Comparison of ENCODE assay signal across 20 cellular contexts in the genomic region with DNA sequence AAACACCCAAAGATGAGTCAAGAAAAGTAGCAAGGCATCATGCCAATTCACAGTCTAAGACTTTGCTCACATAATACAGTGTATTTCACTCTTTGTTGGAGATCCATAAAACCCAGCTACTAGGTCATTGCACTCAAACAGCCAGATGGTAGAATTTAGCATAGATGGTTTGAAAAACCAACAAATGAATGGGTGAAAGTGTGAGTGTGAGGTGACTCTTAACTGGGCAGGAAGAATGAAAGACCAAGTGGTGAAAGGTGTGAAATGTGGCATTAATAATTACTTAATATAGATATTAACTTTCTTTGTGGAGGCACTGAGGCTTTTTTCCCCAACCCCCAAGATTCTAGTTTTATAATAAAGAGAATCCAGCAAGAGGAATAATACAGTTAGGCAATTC.
"Had no signal": no experiment of that assay in that cellular context is flagged by ENCODE, and none has a peak within 500 bp of the region (broad histone marks: within the 10 kb centered on the region; RNA-seq: fewer than 3 reads in every experiment).

No MANE protein-coding gene starts in this region.

- H3K9ac ChIP-seq: parathyroid adenoma had no signal

- DNase-seq: activated B cell treated with CpG ODN at 0.5 μM for 24 hours; activated CD4-positive, alpha-beta T cell treated with anti-CD3 and anti-CD28 coated beads for 48 hours; activated CD8-positive, alpha-beta memory T cell treated with anti-CD3 and anti-CD28 coated beads, Interleukin-2, amount 50 U/mL, for 4 hours; activated CD8-positive, alpha-beta T cell treated with anti-CD3 and anti-CD28 coated beads for 36 hours; activated gamma-delta T cell; activated T-cell treated with anti-CD3 and anti-CD28 coated beads, Interleukin-2, amount 50 U/mL, for 48 hours; body of pancreas; caudate nucleus; islet precursor cell; naive B cell; stimulated activated CD4-positive, alpha-beta T cell treated with anti-CD3 and anti-CD28 coated beads, Interleukin-12 subunit alpha, Interleukin-12 subunit beta, amount 100 ng/mL, for 4 hours; stimulated activated CD4-positive, alpha-beta T cell treated with anti-CD3 and anti-CD28 coated beads, Interleukin-2, amount 100 ng/mL, for 24 hours; stomach; upper lobe of right lung had no signal

- H3K27me3 ChIP-seq: body of pancreas, upper lobe of right lung had no signal

- H3K4me1 ChIP-seq: body of pancreas, parathyroid adenoma, stomach, upper lobe of right lung had no signal

- ATAC-seq: activated CD8-positive, alpha-beta T cell treated with anti-CD3 and anti-CD28 coated beads for 36 hours; activated naive CD4-positive, alpha-beta T cell treated with anti-CD3 and anti-CD28 coated beads, Interleukin-2, amount 50 U/mL, for 72 hours; body of pancreas; esophagus mucosa; upper lobe of right lung had no signal

- H3K36me3 ChIP-seq: stomach, thoracic aorta, upper lobe of right lung had no signal

- H3K4me3 ChIP-seq: body of pancreas, coronary artery, stomach, thoracic aorta, upper lobe of right lung had no signal

- H3K27ac ChIP-seq: body of pancreas, coronary artery, parathyroid adenoma, stomach, thoracic aorta, upper lobe of right lung had no signal

- H2AFZ ChIP-seq: parathyroid adenoma had no signal

- H3K79me2 ChIP-seq: parathyroid adenoma had no signal

- H3K9me3 ChIP-seq: body of pancreas, stomach, thoracic aorta, upper lobe of right lung had no signal

- FAIRE-seq: TTC549 had no signal
